Comparison of ENCODE assay signal across 20 cellular contexts in genomic region chr7:100654908-100655831, GRCh38. TPM values are rescaled to one million over a fixed set of nuclear protein-coding genes. Genes with fewer than 3 reads are reported as not detected.
DNase-seq lines count a peak whose midpoint lies in the region; ATAC-seq and TF ChIP-seq lines count a peak whose summit lies in the region.
"Had no signal": no experiment of that assay in that cellular context is flagged by ENCODE, and none has a peak within 500 bp of the region (broad histone marks: within the 10 kb centered on the region; RNA-seq: fewer than 3 reads in every experiment).

No MANE protein-coding gene starts in this region.

- DNase-seq in D341Med (ENCODE audit: low spot score) (peak; percentile 43), H7 (peak; percentile 64), Ammon's horn (ENCODE audit: low spot score) (no peak), MG63 (no peak)
- DNase-seq in CD8-positive, alpha-beta T cell = no peak
- DNase-seq: ACHN, DMS 273 treated with DMSO at 0.1 percent for 48 hours, DND-41, KBM-7, NCI-H2227 treated with DMSO at 0.1 percent for 48 hours, NCI-H510A treated with DMSO at 0.1 percent for 48 hours, NCI-H774, Right ventricle myocardium superior had no signal

- TF ChIP-seq CTCF in brain (conservative IDR thresholded peaks at IDR 0.05) = no peak
- no peak for TF ChIP-seq CTCF in neural cell (IDR thresholded peaks at IDR 0.05; ENCODE audit: poor library complexity, severe bottlenecking)
- no peak for TF ChIP-seq CTCF in CD8-positive, alpha-beta T cell (IDR thresholded peaks at IDR 0.05)

- POLR2A ChIA-PET in CD8-positive, alpha-beta T cell (lab: Charles Lee) = interaction anchor here (1.2 kb wide), 1 partner anchor 41 kb away, joined by 3 read pairs; no protein-coding TSS in a partner anchor

- H3K9me3 ChIP-seq in neural cell (ENCODE audit: low read length) (no peaks in the 10 kb centered on the region), MG63 (no peaks in the 10 kb centered on the region)
- H3K9me3 ChIP-seq in CD8-positive, alpha-beta T cell (ENCODE audit: low read length) = no peaks in the 10 kb centered on the region

- peaks cover 25% of the 10 kb centered on the region for H3K36me3 Mint-ChIP-seq in brain
- H3K36me3 Mint-ChIP-seq in CD8-positive, alpha-beta T cell = no peaks in the 10 kb centered on the region
- H3K36me3 Mint-ChIP-seq: CD14-positive monocyte, T-cell had no signal

- no peak for TF ChIP-seq RAD21 in neural cell (conservative IDR thresholded peaks at IDR 0.05)

- H2AFZ ChIP-seq in neural cell (ENCODE audit: low read depth, low read length) = peak overlapping the region; percentile 77

- H3K79me2 ChIP-seq in neural cell (replicated peaks; ENCODE audit: insufficient read depth, low read length) = no peaks in the 10 kb centered on the region

- peaks cover 0 to 5% (median 0%) of the 10 kb centered on the region in 5 experiments for H3K9me3 Mint-ChIP-seq in brain
- H3K9me3 Mint-ChIP-seq in CD8-positive, alpha-beta T cell = no peaks in the 10 kb centered on the region
- H3K9me3 Mint-ChIP-seq: T-cell had no signal

- CTCF ChIA-PET in CD8-positive, alpha-beta T cell (lab: Charles Lee) = interaction anchor here (0.6 kb wide), 1 partner anchor 70 kb away, joined by 3 read pairs; no protein-coding TSS in a partner anchor

- peak overlapping the region; percentile 78 to 92 (median 87) for H3K4me3 Mint-ChIP-seq in brain
- no peak overlapping the region for H3K4me3 Mint-ChIP-seq in CD8-positive, alpha-beta T cell

- H3K27me3 Mint-ChIP-seq in brain = peaks cover 38% of the 10 kb centered on the region
- H3K27me3 Mint-ChIP-seq in CD8-positive, alpha-beta T cell (ENCODE audit: low read depth) = peaks cover 37% of the 10 kb centered on the region

- no peaks in the 10 kb centered on the region for H3K36me3 ChIP-seq in H7 (replicated peaks; ENCODE audit: control insufficient read depth, insufficient read depth, low read length)
- H3K36me3 ChIP-seq in neural cell (ENCODE audit: insufficient read depth, low read length) = peaks cover 4% of the 10 kb centered on the region
- no peaks in the 10 kb centered on the region for H3K36me3 ChIP-seq in CD8-positive, alpha-beta T cell (ENCODE audit: insufficient read depth, low read length)
- H3K36me3 ChIP-seq in MG63 = no peaks in the 10 kb centered on the region

- no peak for ATAC-seq in CD8-positive, alpha-beta T cell
- ATAC-seq in HG03432 (IDR thresholded peaks at IDR 0.05; ENCODE audit: unreplicated experiment) = no peak

- H3K27ac Mint-ChIP-seq in brain = peak overlapping the region in 1 of 5 experiments; percentile 65
- no peak overlapping the region for H3K27ac Mint-ChIP-seq in CD8-positive, alpha-beta T cell

- no peak for TF ChIP-seq EP300 in neural cell (conservative IDR thresholded peaks at IDR 0.05; ENCODE audit: poor library complexity, severe bottlenecking)

- intact Hi-C loops in CD8-positive, alpha-beta T cell (cut with DNase I, micrococcal nuclease) = no loop called here

- peaks cover 25% of the 10 kb centered on the region for H3K27me3 ChIP-seq in H7 (ENCODE audit: control insufficient read depth, insufficient read depth, low read length)
- no peaks in the 10 kb centered on the region for H3K27me3 ChIP-seq in neural cell (ENCODE audit: insufficient read depth, low read depth, low read length)
- peaks cover 24% of the 10 kb centered on the region for H3K27me3 ChIP-seq in CD8-positive, alpha-beta T cell (ENCODE audit: insufficient read depth, low read length)
- H3K27me3 ChIP-seq in MG63 = peaks cover 2% of the 10 kb centered on the region; the same call in 1 of the 2 replicates

- peak overlapping the region; percentile 79 for H3K9ac ChIP-seq in neural cell (ENCODE audit: low read length)

- H3F3A ChIP-seq in neural cell (ENCODE audit: insufficient read depth, low read length, poor library complexity, severe bottlenecking) = no peaks in the 10 kb centered on the region

- peaks cover 8% of the 10 kb centered on the region for H3K4me1 ChIP-seq in CD8-positive, alpha-beta T cell (ENCODE audit: insufficient read depth, low read length)

- H4K20me1 ChIP-seq in neural cell (ENCODE audit: insufficient read depth) = no peaks in the 10 kb centered on the region

- H3K4me1 Mint-ChIP-seq in brain = peaks cover 31% of the 10 kb centered on the region
- no peaks in the 10 kb centered on the region for H3K4me1 Mint-ChIP-seq in CD8-positive, alpha-beta T cell (ENCODE audit: low read depth)
- H3K4me1 Mint-ChIP-seq: CD14-positive monocyte had no signal

- no peak overlapping the region for H3K4me3 ChIP-seq in H7 (ENCODE audit: insufficient read depth, low read depth, low read length)
- peak overlapping the region; percentile 97 for H3K4me3 ChIP-seq in neural cell (ENCODE audit: low read length)
- H3K4me3 ChIP-seq in CD8-positive, alpha-beta T cell (ENCODE audit: low read depth, low read length) = no peak overlapping the region
- H3K4me3 ChIP-seq in MG63 = no peak overlapping the region
- H3K4me3 ChIP-seq: SK-N-MC had no signal

- no peaks in the 10 kb centered on the region for H3K9me2 ChIP-seq in neural cell (ENCODE audit: insufficient read depth, low read length)

- H3K4me2 ChIP-seq in neural cell (ENCODE audit: low read length) = peak overlapping the region; percentile 65

- no peak overlapping the region for H3K27ac ChIP-seq in neural cell (ENCODE audit: low read length)
- no peak overlapping the region for H3K27ac ChIP-seq in CD8-positive, alpha-beta T cell (ENCODE audit: low read depth, low read length)
- H3K27ac ChIP-seq: SK-N-MC had no signal

TF ChIP-seq in neural cell, 6 proteins besides CTCF, POLR2A, EP300 and RAD21:
- TF ChIP-seq POLR2AphosphoS5 (IDR thresholded peaks at IDR 0.05) (no peak), MXI1 (conservative IDR thresholded peaks at IDR 0.05; ENCODE audit: poor library complexity, severe bottlenecking) (no peak), TAF1 (IDR thresholded peaks at IDR 0.05; ENCODE audit: low read depth) (no peak), EZH2 (IDR thresholded peaks at IDR 0.05; ENCODE audit: borderline replicate concordance, insufficient read depth, low read length, poor library complexity, severe bottlenecking) (no peak), SMC3 (conservative IDR thresholded peaks at IDR 0.05; ENCODE audit: poor library complexity) (no peak), REST (IDR thresholded peaks at IDR 0.05; ENCODE audit: borderline replicate concordance) (no peak)

RNA-seq across cellular contexts. Expression of gene ACTL6B, which starts 1.1 kb away (rescaled TPM):
- 0.30 and 0.90 TPM in 2 replicates for total RNA-seq in H7 (2014; rRNA removed; shearing (Covaris generic))
- polyA plus RNA-seq in brain (ENCODE audit: insufficient read depth, low read depth, low replicate concordance) = 101 TPM
- 339 and 389 TPM in 2 replicates for polyA plus RNA-seq in neural cell
- 163 and 172 TPM in 2 replicates for polyA minus RNA-seq in neural cell
- not detected for total RNA-seq in CD8-positive, alpha-beta T cell
- not detected in 2 replicates for total RNA-seq in MG63 (2014; rRNA removed; shearing (Covaris generic); ENCODE audit: low replicate concordance)
- total RNA-seq: OCI-LY7, Right ventricle myocardium superior, T-cell had no signal
- polyA plus RNA-seq: CD14-positive monocyte had no signal

RNA-seq across cellular contexts. Expression of gene TFR2, which starts 13.8 kb away (rescaled TPM):
- total RNA-seq in H7 (2014; rRNA removed; shearing (Covaris generic)) = 2.0 and 4.4 TPM in 2 replicates
- 4.8 TPM for polyA plus RNA-seq in brain (ENCODE audit: insufficient read depth, low read depth, low replicate concordance)
- 21.0 and 23.5 TPM in 2 replicates for polyA plus RNA-seq in neural cell
- 4.9 and 6.7 TPM in 2 replicates for polyA minus RNA-seq in neural cell
- total RNA-seq in CD8-positive, alpha-beta T cell = 1 to 10 TPM; 1.8 to 2.6 TPM
- total RNA-seq in MG63 (2014; rRNA removed; shearing (Covaris generic); ENCODE audit: low replicate concordance) = 0.33 TPM in 1 of 2 replicates, not detected in the other

RNA-seq across cellular contexts. Expression of gene GNB2, which starts 18.4 kb away (rescaled TPM):
- 108 and 122 TPM in 2 replicates for total RNA-seq in H7 (2014; rRNA removed; shearing (Covaris generic))
- polyA plus RNA-seq in brain (ENCODE audit: insufficient read depth, low read depth, low replicate concordance) (600 TPM), neural cell (279 and 284 TPM in 2 replicates)
- 134 and 138 TPM in 2 replicates for polyA minus RNA-seq in neural cell
- 10 to 100 TPM; 69.4 to 69.6 TPM for total RNA-seq in CD8-positive, alpha-beta T cell
- 128 and 174 TPM in 2 replicates for total RNA-seq in MG63 (2014; rRNA removed; shearing (Covaris generic); ENCODE audit: low replicate concordance)

RNA-seq across cellular contexts. Expression of gene GIGYF1, which starts 38.9 kb away (rescaled TPM):
- total RNA-seq in H7 (2014; rRNA removed; shearing (Covaris generic)) = 48.2 and 66.4 TPM in 2 replicates
- polyA plus RNA-seq in brain (ENCODE audit: insufficient read depth, low read depth, low replicate concordance) = 14.2 TPM
- polyA plus RNA-seq in neural cell = 28.3 and 33.5 TPM in 2 replicates
- polyA minus RNA-seq in neural cell = 34.7 and 39.9 TPM in 2 replicates
- total RNA-seq in CD8-positive, alpha-beta T cell = 10 to 100 TPM; 68.6 to 71.6 TPM
- total RNA-seq in MG63 (2014; rRNA removed; shearing (Covaris generic); ENCODE audit: low replicate concordance) = 9.1 and 9.2 TPM in 2 replicates

RNA-seq across cellular contexts. Expression of gene MOSPD3, which starts 42.8 kb away (rescaled TPM):
- total RNA-seq in H7 (2014; rRNA removed; shearing (Covaris generic)) = 18.6 and 21.8 TPM in 2 replicates
- 47.9 TPM for polyA plus RNA-seq in brain (ENCODE audit: insufficient read depth, low read depth, low replicate concordance)
- 26.5 and 27.9 TPM in 2 replicates for polyA plus RNA-seq in neural cell
- 14.4 and 19.1 TPM in 2 replicates for polyA minus RNA-seq in neural cell
- 10 to 100 TPM; 10.3 to 10.5 TPM for total RNA-seq in CD8-positive, alpha-beta T cell
- 1.8 and 5.9 TPM in 2 replicates for total RNA-seq in MG63 (2014; rRNA removed; shearing (Covaris generic); ENCODE audit: low replicate concordance)

Comparison
In these comparisons a context has a peak if more than half of its experiments do, and no peak if none do; other contexts are left out.
1. DNase-seq: peak in D341Med (single experiment) and H7 (single experiment); none in CD8-positive, alpha-beta T cell (0 of 7), Ammon's horn (single experiment) and MG63 (single experiment).